In genomic region chr19:49930483-49931011, GRCh38 we compare ENCODE assay signal across 8 cellular contexts. TPM values are rescaled to one million over a fixed set of nuclear protein-coding genes. Genes with fewer than 3 reads are reported as not detected.
DNase-seq lines count a peak whose midpoint lies in the region; ATAC-seq lines count a peak whose summit lies in the region.

No MANE protein-coding gene starts in this region.

- peak; percentile 27 for DNase-seq in CD1c-positive myeloid dendritic cell (ENCODE audit: extremely low spot score)
- peak; percentile 25 for DNase-seq in MV-4-11 (lab: John Stamatoyannopoulos, UW)
- peak in 4 of 10 donors; percentile 8 to 20 (median 12) for DNase-seq in naive thymus-derived CD8-positive, alpha-beta T cell
- DNase-seq in NCI-H345 treated with DMSO at 0.1 percent for 48 hours (lab: John Stamatoyannopoulos, UW; ENCODE audit: unreplicated experiment), result no peak
- no peak for DNase-seq in NOMO-1 treated with DMSO at 0.1 percent for 48 hours (lab: John Stamatoyannopoulos, UW; ENCODE audit: unreplicated experiment)
- DNase-seq in AG20443 (ENCODE audit: low spot score), result no peak

- H3K4me1 Mint-ChIP-seq in dendritic cell treated with granulocyte-macrophage colony-stimulating factor and Interleukin-4, amounts not matched to agents 40 ng/mL and 50 ng/mL, for 4 days (ENCODE audit: low read depth), result peaks cover 67% of the 10 kb centered on the region
- peaks cover 43 to 69% (median 66%) of the 10 kb centered on the region in 4 donors for H3K4me1 Mint-ChIP-seq in naive thymus-derived CD8-positive, alpha-beta T cell

- peak overlapping the region; percentile 92 for H3K27ac Mint-ChIP-seq in dendritic cell treated with granulocyte-macrophage colony-stimulating factor and Interleukin-4, amounts not matched to agents 40 ng/mL and 50 ng/mL, for 4 days
- peak overlapping the region in 8 of 10 donors; percentile 25 to 99 (median 98) for H3K27ac Mint-ChIP-seq in naive thymus-derived CD8-positive, alpha-beta T cell

- H3K9me3 Mint-ChIP-seq in dendritic cell treated with granulocyte-macrophage colony-stimulating factor and Interleukin-4, amounts not matched to agents 40 ng/mL and 50 ng/mL, for 4 days, result no peaks in the 10 kb centered on the region
- H3K9me3 Mint-ChIP-seq in naive thymus-derived CD8-positive, alpha-beta T cell, result peaks cover 0 to 9% (median 0%) of the 10 kb centered on the region in 9 donors

- H3K4me3 Mint-ChIP-seq in dendritic cell treated with granulocyte-macrophage colony-stimulating factor and Interleukin-4, amounts not matched to agents 40 ng/mL and 50 ng/mL, for 4 days, result peak overlapping the region; percentile 85
- peak overlapping the region; percentile 50 to 100 (median 97) for H3K4me3 Mint-ChIP-seq in naive thymus-derived CD8-positive, alpha-beta T cell

- intact Hi-C loops in dendritic cell treated with granulocyte-macrophage colony-stimulating factor and Interleukin-4, amounts not matched to agents 40 ng/mL and 50 ng/mL, for 4 days (cut with micrococcal nuclease), result no loop called here

- ATAC-seq in naive thymus-derived CD8-positive, alpha-beta T cell, result no peak
- ATAC-seq in GM19463 (IDR thresholded peaks at IDR 0.05; ENCODE audit: unreplicated experiment), result no peak

- POLR2A ChIA-PET in naive thymus-derived CD8-positive, alpha-beta T cell (lab: Charles Lee), result interaction anchor here (0.5 to 3.6 kb wide), 8 partner anchors 35 to 381 kb away, joined by 3 to 42 read pairs (median 6); partner anchors contain the start of genes AKT1S1, IL4I1, PTOV1 and RRAS

- H3K36me3 Mint-ChIP-seq in dendritic cell treated with granulocyte-macrophage colony-stimulating factor and Interleukin-4, amounts not matched to agents 40 ng/mL and 50 ng/mL, for 4 days (ENCODE audit: low read depth), result peaks cover 86% of the 10 kb centered on the region
- H3K36me3 Mint-ChIP-seq in naive thymus-derived CD8-positive, alpha-beta T cell, result peaks cover 0 to 18% (median 4%) of the 10 kb centered on the region in 3 donors

- H3K27me3 Mint-ChIP-seq in dendritic cell treated with granulocyte-macrophage colony-stimulating factor and Interleukin-4, amounts not matched to agents 40 ng/mL and 50 ng/mL, for 4 days, result peaks cover 10% of the 10 kb centered on the region
- peaks cover 0 to 5% (median 0%) of the 10 kb centered on the region in 5 donors for H3K27me3 Mint-ChIP-seq in naive thymus-derived CD8-positive, alpha-beta T cell

RNA-seq across cellular contexts. Expression of gene NUP62, which starts 1.2 kb away (rescaled TPM):
- 10 to 100 TPM; 53.9 to 61.4 TPM for total RNA-seq in naive thymus-derived CD8-positive, alpha-beta T cell
- polyA plus RNA-seq in naive thymus-derived CD8-positive, alpha-beta T cell, result 10 to 100 TPM; 38.5 to 54.5 (median 49.1) TPM

RNA-seq across cellular contexts. Expression of gene ATF5, which starts 1.5 kb away (rescaled TPM):
- total RNA-seq in naive thymus-derived CD8-positive, alpha-beta T cell, result 1 to 10 TPM; 8.4 to 9.2 TPM
- polyA plus RNA-seq in naive thymus-derived CD8-positive, alpha-beta T cell, result under 1 TPM; 0.71 to 0.97 (median 0.84) TPM

RNA-seq across cellular contexts. Expression of gene SIGLEC11, which starts 30.4 kb away (rescaled TPM):
- not detected for total RNA-seq in naive thymus-derived CD8-positive, alpha-beta T cell
- not detected for polyA plus RNA-seq in naive thymus-derived CD8-positive, alpha-beta T cell

RNA-seq across cellular contexts. Expression of gene IL4I1, which starts 33.9 kb away (rescaled TPM):
- 1 to 10 TPM in 1 of 2 experiments, under 1 TPM in 1; 0.85 to 1.1 TPM for total RNA-seq in naive thymus-derived CD8-positive, alpha-beta T cell
- polyA plus RNA-seq in naive thymus-derived CD8-positive, alpha-beta T cell, result under 1 TPM; 0.24 to 0.26 (median 0.25) TPM

RNA-seq across cellular contexts. Expression of gene TBC1D17, which starts 53.0 kb away (rescaled TPM):
- 10 to 100 TPM; 92.7 to 94.0 TPM for total RNA-seq in naive thymus-derived CD8-positive, alpha-beta T cell
- polyA plus RNA-seq in naive thymus-derived CD8-positive, alpha-beta T cell, result 10 to 100 TPM in 2 of 3 donors, 1 to 10 TPM in 1; 8.1 to 17.7 (median 11.3) TPM

Comparison
In these comparisons a context has a peak if more than half of its experiments do, and no peak if none do; other contexts are left out.
1. DNase-seq: peak in CD1c-positive myeloid dendritic cell (single experiment) and MV-4-11 (single experiment); none in NCI-H345 treated with DMSO at 0.1 percent for 48 hours (single experiment), NOMO-1 treated with DMSO at 0.1 percent for 48 hours (single experiment) and AG20443 (single experiment).